27 cellular contexts compared by ENCODE assay signal in the genomic region with DNA sequence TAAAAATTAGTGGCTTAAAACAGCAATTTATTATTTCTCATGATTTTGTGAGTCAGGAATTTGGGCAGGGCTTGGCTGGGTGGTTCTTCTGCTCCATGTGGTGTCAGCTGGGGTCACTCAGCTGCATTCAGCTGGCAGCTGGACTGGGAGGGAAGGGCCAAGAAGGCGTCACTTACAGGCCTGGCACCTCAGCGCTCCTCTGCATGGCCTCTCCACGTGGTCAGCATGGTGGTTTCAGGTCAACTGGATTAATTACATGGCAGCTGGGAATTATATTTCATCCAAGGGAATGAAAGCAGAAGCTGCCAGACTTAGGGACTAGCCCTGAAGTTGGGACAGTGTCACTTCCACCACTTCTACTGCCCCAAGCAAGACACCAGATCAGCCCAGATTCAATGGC. TPM values are rescaled to one million over a fixed set of nuclear protein-coding genes. Genes with fewer than 3 reads are reported as not detected.
DNase-seq lines count a peak whose midpoint lies in the region; ATAC-seq, FAIRE-seq and TF ChIP-seq lines count a peak whose summit lies in the region.
"Had no signal": no experiment of that assay in that cellular context is flagged by ENCODE, and none has a peak within 500 bp of the region (broad histone marks: within the 10 kb centered on the region; RNA-seq: fewer than 3 reads in every experiment).

No MANE protein-coding gene starts in this region.

- peak; percentile 50 for DNase-seq in A172 (ENCODE audit: low spot score)
- DNase-seq in LHCN-M2 (ENCODE audit: low read depth), result peak; percentile 53
- no peak for DNase-seq in H1 (ENCODE audit: low read depth in 1 of 2, low spot score in 2 of 2)
- DNase-seq in psoas muscle, result peak in 1 of 2 donors; percentile 75
- no peak for DNase-seq in NK-92 treated with Interleukin-12 subunit alpha and Interleukin-12 subunit beta, amount 100 ng/mL, for 24 hours (lab: John Stamatoyannopoulos, UW)
- no peak for DNase-seq in brain microvascular endothelial cell
- DNase-seq in activated T-cell treated with anti-CD3 and anti-CD28 coated beads, Interleukin-2, amount 50 U/mL, for 72 hours, result no peak
- DNase-seq in SKM-1 treated with dmso at 0.1 percent for 144 hours (lab: John Stamatoyannopoulos, UW; ENCODE audit: unreplicated experiment), result no peak
- DNase-seq: 8988T, BE2C, COR-L47, DMS79 treated with DMSO at 0.1 percent for 48 hours, GM23248, HCEC 1CT, KG1, NCI-H1105, NCI-H146, NCI-H2029, NCI-H2171, NCI-H345, NCI-H524, NCI-H774, SJCRH30 had no signal

- no peaks in the 10 kb centered on the region for H3K79me2 ChIP-seq in H1 (ENCODE audit: control insufficient read depth in 1 of 2, insufficient read depth in 2 of 2, low read length in 2 of 2)

- peaks cover 3 to 5% of the 10 kb centered on the region in 2 experiments; a peak in 2 of 4 replicates for H3K9me3 ChIP-seq in H1 (ENCODE audit: insufficient read depth in 2 of 2, low read depth in 1 of 2, low read length in 1 of 2)
- peaks cover 15% of the 10 kb centered on the region for H3K9me3 ChIP-seq in psoas muscle
- H3K9me3 ChIP-seq: BE2C, SJCRH30 had no signal

- H3K9ac ChIP-seq in H1 (replicated peaks in 1 of 4; ENCODE audit: extremely low read depth in 1 of 4, low read depth in 3 of 4, low read length in 3 of 4), result no peak overlapping the region
- H3K9ac ChIP-seq: GM23248 had no signal

- WGBS in H1 (ENCODE audit: extremely low coverage in 1 of 2, insufficient coverage in 1 of 2, insufficient read length in 1 of 2, insufficient replicate concordance in 2 of 2, low coverage in 1 of 2, low lambda C conversion rate in 2 of 2, missing lambda C conversion rate in 1 of 2), 2 experiments, result 89% methylated on average over 3 of the region's 3 CpGs; no CpG with 5 or more reads in 1 of the 2 experiments
- WGBS in psoas muscle, 3 donors, result 17 to 35% (median 23%) methylated on average over 3 of the region's 3 CpGs

- H3K27me3 Mint-ChIP-seq in activated T-cell treated with anti-CD3 and anti-CD28 coated beads, Interleukin-2, amount 50 U/mL, for 72 hours (ENCODE audit: low read depth), result no peaks in the 10 kb centered on the region
- H3K27me3 Mint-ChIP-seq: CD4-positive, alpha-beta T cell had no signal

- POLR2A ChIA-PET in H1 (lab: Charles Lee; ENCODE audit: partially characterized antibody), result no interaction called here

- H3K27me3 ChIP-seq in H1 (replicated peaks in 1 of 4; ENCODE audit: control insufficient read depth in 3 of 4, extremely low read depth in 1 of 4, insufficient read depth in 3 of 4, low read length in 3 of 4) (no peaks in the 10 kb centered on the region), psoas muscle (ENCODE audit: insufficient read depth in 3 of 3, low read length in 2 of 3) (no peaks in the 10 kb centered on the region), brain microvascular endothelial cell (replicated peaks) (no peaks in the 10 kb centered on the region)
- H3K27me3 ChIP-seq: BE2C, SJCRH30 had no signal

- no peak overlapping the region for H2BK5ac ChIP-seq in H1 (ENCODE audit: low read depth, low read length)

- TF ChIP-seq RAD21 in H1 (IDR thresholded peaks at IDR 0.05 in 1 of 2, conservative IDR thresholded peaks at IDR 0.05 in 1 of 2; ENCODE audit: low read depth in 2 of 2, low read length in 2 of 2), result no peak

- no peaks in the 10 kb centered on the region for H3K36me3 ChIP-seq in H1 (ENCODE audit: control insufficient read depth in 2 of 4, insufficient read depth in 4 of 4, low read length in 3 of 4)
- no peaks in the 10 kb centered on the region for H3K36me3 ChIP-seq in psoas muscle (ENCODE audit: insufficient read depth in 1 of 2, low read depth in 1 of 2)
- H3K36me3 ChIP-seq in brain microvascular endothelial cell (replicated peaks), result no peaks in the 10 kb centered on the region
- H3K36me3 ChIP-seq: BE2C, SJCRH30 had no signal

- TF ChIP-seq POLR2A in H1 (IDR thresholded peaks at IDR 0.05; ENCODE audit: control extremely low read depth in 1 of 2, low read depth in 2 of 2, low read length in 2 of 2), result no peak

- no peak overlapping the region for H3K18ac ChIP-seq in H1 (ENCODE audit: extremely low read depth, low read length)

- no peak overlapping the region for H2BK20ac ChIP-seq in H1 (ENCODE audit: low read length)

- H3K4ac ChIP-seq in H1 (replicated peaks; ENCODE audit: insufficient read length, low read depth, low read length), result no peak overlapping the region

- no peak for TF ChIP-seq EP300 in H1 (IDR thresholded peaks at IDR 0.05; ENCODE audit: borderline replicate concordance in 1 of 2, low read depth in 2 of 2, low read length in 2 of 2)

- peak; percentile 14 to 85 (median 70) for ATAC-seq in psoas muscle
- ATAC-seq in activated T-cell treated with anti-CD3 and anti-CD28 coated beads, Interleukin-2, amount 50 U/mL, for 72 hours (replicated peaks in 1 of 2), result no peak
- ATAC-seq: Panc1 had no signal

- no peak overlapping the region for H4K5ac ChIP-seq in H1 (ENCODE audit: insufficient read length, low read depth, low read length)

- H4K20me1 ChIP-seq in H1 (replicated peaks in 1 of 2; ENCODE audit: control insufficient read depth in 1 of 2, insufficient read depth in 2 of 2, low read length in 2 of 2), result no peaks in the 10 kb centered on the region

- H3K27ac ChIP-seq in H1 (ENCODE audit: low read depth, low read length) (no peak overlapping the region), psoas muscle (peak overlapping the region; percentile 61), brain microvascular endothelial cell (no peak overlapping the region)
- H3K27ac ChIP-seq: GM23248, HL-60, SJCRH30 had no signal

- CTCF ChIA-PET in H1 (lab: Charles Lee; ENCODE audit: partially characterized antibody), result interaction anchor here (0.6 to 10.4 kb wide), 11 partner anchors 10 to 185 kb away, joined by 3 to 237 read pairs (median 4); no protein-coding TSS in a partner anchor

- H2BK15ac ChIP-seq in H1 (ENCODE audit: low read length), result no peak overlapping the region

- peaks cover 0 to 1% of the 10 kb centered on the region in 2 donors for H3K36me3 Mint-ChIP-seq in activated T-cell treated with anti-CD3 and anti-CD28 coated beads, Interleukin-2, amount 50 U/mL, for 72 hours (ENCODE audit: insufficient read depth in 2 of 2)

- H3K4me1 ChIP-seq in H1 (replicated peaks in 1 of 4; ENCODE audit: control insufficient read depth in 3 of 4, insufficient read depth in 4 of 4, low read length in 3 of 4), result peaks cover 0 to 12% (median 10%) of the 10 kb centered on the region in 4 experiments; a peak in 5 of 7 replicates
- peaks cover 4% of the 10 kb centered on the region for H3K4me1 ChIP-seq in psoas muscle

- peaks cover 22% of the 10 kb centered on the region for H3K4me1 Mint-ChIP-seq in activated T-cell treated with anti-CD3 and anti-CD28 coated beads, Interleukin-2, amount 50 U/mL, for 72 hours (ENCODE audit: low read depth)

- intact Hi-C loops in psoas muscle (cut with DNase I), result no loop called here

- H3K4me2 ChIP-seq in H1 (ENCODE audit: insufficient read depth in 1 of 2, low read depth in 2 of 2, low read length in 2 of 2), result no peak overlapping the region

- H2AFZ ChIP-seq in H1 (ENCODE audit: low read length), result no peak overlapping the region
- H2AFZ ChIP-seq: GM23248 had no signal

- H3K23ac ChIP-seq in H1 (ENCODE audit: insufficient read length), result no peak overlapping the region

- H3K4me3 Mint-ChIP-seq in activated T-cell treated with anti-CD3 and anti-CD28 coated beads, Interleukin-2, amount 50 U/mL, for 72 hours, result no peak overlapping the region
- H3K4me3 Mint-ChIP-seq: CD4-positive, alpha-beta T cell had no signal

- H3K23me2 ChIP-seq in H1 (ENCODE audit: low read depth, low read length), result no peaks in the 10 kb centered on the region; the same call in 1 of the 2 replicates

- no peak overlapping the region for H3K27ac Mint-ChIP-seq in activated T-cell treated with anti-CD3 and anti-CD28 coated beads, Interleukin-2, amount 50 U/mL, for 72 hours

- H2BK120ac ChIP-seq in H1 (replicated peaks; ENCODE audit: low read depth, low read length), result no peak overlapping the region

- FAIRE-seq in H1 (lab: Jason Lieb, UNC), result no peak
- FAIRE-seq: GM12891 had no signal

- H3K56ac ChIP-seq in H1 (replicated peaks; ENCODE audit: insufficient read length, low read depth, low read length), result no peak overlapping the region

- H3K79me1 ChIP-seq in H1 (ENCODE audit: low read depth, low read length), result no peaks in the 10 kb centered on the region

- no peak overlapping the region for H4K91ac ChIP-seq in H1 (replicated peaks; ENCODE audit: insufficient read length, low read length)

- no peak for TF ChIP-seq CTCF in H1 (IDR thresholded peaks at IDR 0.05; ENCODE audit: control extremely low read depth in 1 of 3, insufficient read depth in 1 of 3, low read depth in 1 of 3, low read length in 3 of 3)
- no peak for TF ChIP-seq CTCF in psoas muscle (IDR thresholded peaks at IDR 0.05)
- TF ChIP-seq CTCF in brain microvascular endothelial cell (IDR thresholded peaks at IDR 0.05; ENCODE audit: low read depth, low read length, missing control alignments), result no peak

- H3K4me3 ChIP-seq in H1 (ENCODE audit: extremely low read depth in 1 of 4, insufficient read depth in 2 of 4, low read depth in 3 of 4, low read length in 4 of 4) (no peak overlapping the region), psoas muscle (no peak overlapping the region), brain microvascular endothelial cell (ENCODE audit: low read depth, low read length) (no peak overlapping the region)
- H3K4me3 ChIP-seq: GM23248, SJCRH30 had no signal

- peaks cover 0 to 2% of the 10 kb centered on the region in 2 donors for H3K9me3 Mint-ChIP-seq in activated T-cell treated with anti-CD3 and anti-CD28 coated beads, Interleukin-2, amount 50 U/mL, for 72 hours
- H3K9me3 Mint-ChIP-seq: CD4-positive, alpha-beta T cell had no signal

- H4K8ac ChIP-seq in H1 (ENCODE audit: extremely low read depth, insufficient read depth, low read length), result no peak overlapping the region

- no peak overlapping the region for H2BK12ac ChIP-seq in H1 (ENCODE audit: low read depth, low read length)

- in situ Hi-C loops in brain microvascular endothelial cell (cut with HindIII; ENCODE audit: low pct_ligation_motif_present, low sequenced_read_pairs), result no loop called here

- H2AK5ac ChIP-seq in H1 (ENCODE audit: low read depth, low read length), result 0 out of 2 replicates have a peak overlapping the region, but pooled peaks have one; percentile 56

- H3K14ac ChIP-seq in H1 (ENCODE audit: insufficient read length), result no peak overlapping the region

RNA-seq across cellular contexts. Expression of a gene that starts 27.5 kb away (rescaled TPM):
- 20.8 and 24.7 TPM in 2 replicates for total RNA-seq in A172 (2014; rRNA removed; shearing (Covaris generic))
- total RNA-seq in LHCN-M2 (2014; rRNA removed), result 49.7 and 56.7 TPM in 2 replicates
- 16.9 TPM for polyA plus RNA-seq in LHCN-M2 (2012)
- 57.0 and 59.6 TPM in 2 replicates for total RNA-seq in H1 (2021; fragmentation: NEBNext Ultra II Directional; extraction: Animal tissue kit (Norgen Biotek cat#: 25700))
- polyA plus RNA-seq in H1 (2011; rRNA removed), result 18.8 and 32.1 TPM in 2 replicates
- 22.0 TPM for polyA plus RNA-seq in H1 (2011; cell fraction: cytosol; rRNA removed)
- 27.5 TPM for polyA plus RNA-seq in H1 (2011; cell fraction: nucleus; rRNA removed)
- 36.5 to 43.3 TPM (median 39.3 TPM) in 4 replicates for polyA plus RNA-seq in H1 (2012, experiment 1 of 2)
- polyA plus RNA-seq in H1 (2012, experiment 2 of 2), result 26.8 TPM
- polyA plus RNA-seq in H1 (2013, experiment 1 of 2), result 21.9 TPM
- 22.6 TPM for polyA plus RNA-seq in H1 (2013, experiment 2 of 2)
- polyA minus RNA-seq in H1 (2011; rRNA and poly(A)+ RNA removed), result 7.7 and 12.6 TPM in 2 replicates
- polyA minus RNA-seq in H1 (2011; cell fraction: cytosol; rRNA and poly(A)+ RNA removed), result 47.4 TPM
- polyA minus RNA-seq in H1 (2011; cell fraction: nucleus; rRNA and poly(A)+ RNA removed), result 25.9 TPM
- total RNA-seq in psoas muscle, result 10 to 100 TPM in 3 of 4 donors, 1 to 10 TPM in 1; 9.7 to 26.3 (median 21.7) TPM
- 1 to 10 TPM; 3.8 to 9.5 (median 4.4) TPM for polyA plus RNA-seq in psoas muscle
- total RNA-seq in activated T-cell treated with anti-CD3 and anti-CD28 coated beads, Interleukin-2, amount 50 U/mL, for 72 hours, result 10 to 100 TPM; 55.6 to 58.0 TPM

RNA-seq across cellular contexts. Expression of a gene that starts 42.1 kb away (rescaled TPM):
- 9.9 and 13.5 TPM in 2 replicates for total RNA-seq in A172 (2014; rRNA removed; shearing (Covaris generic))
- total RNA-seq in LHCN-M2 (2014; rRNA removed) (12.8 and 13.0 TPM in 2 replicates), psoas muscle (100 to 1,000 TPM in 3 of 4 donors, 10 to 100 TPM in 1; 83.8 to 133 (median 112) TPM)
- polyA plus RNA-seq in LHCN-M2 (2012), result 3.3 TPM
- 31.7 and 32.7 TPM in 2 replicates for total RNA-seq in H1 (2021; fragmentation: NEBNext Ultra II Directional; extraction: Animal tissue kit (Norgen Biotek cat#: 25700))
- polyA plus RNA-seq in H1 (2011; rRNA removed) (13.3 and 13.9 TPM in 2 replicates), psoas muscle (100 to 1,000 TPM in 1 of 3 donors, 10 to 100 TPM in 2; 23.1 to 116 (median 54.9) TPM)
- 19.8 TPM for polyA plus RNA-seq in H1 (2011; cell fraction: cytosol; rRNA removed)
- polyA plus RNA-seq in H1 (2011; cell fraction: nucleus; rRNA removed), result 14.3 TPM
- 12.0 to 17.1 TPM (median 16.7 TPM) in 4 replicates for polyA plus RNA-seq in H1 (2012, experiment 1 of 2)
- 2.0 TPM for polyA plus RNA-seq in H1 (2012, experiment 2 of 2)
- polyA plus RNA-seq in H1 (2013, experiment 1 of 2), result 15.9 TPM
- 15.4 TPM for polyA plus RNA-seq in H1 (2013, experiment 2 of 2)
- 41.1 and 42.1 TPM in 2 replicates for polyA minus RNA-seq in H1 (2011; rRNA and poly(A)+ RNA removed)
- polyA minus RNA-seq in H1 (2011; cell fraction: cytosol; rRNA and poly(A)+ RNA removed), result 17.5 TPM
- polyA minus RNA-seq in H1 (2011; cell fraction: nucleus; rRNA and poly(A)+ RNA removed), result 15.8 TPM
- total RNA-seq in activated T-cell treated with anti-CD3 and anti-CD28 coated beads, Interleukin-2, amount 50 U/mL, for 72 hours, result 1 to 10 TPM; 5.1 to 6.4 TPM

Comparison
In these comparisons a context has a peak if more than half of its experiments do, and no peak if none do; other contexts are left out.
1. DNase-seq: peak in A172 (single experiment) and LHCN-M2 (single experiment); none in H1 (0 of 2), NK-92 treated with Interleukin-12 subunit alpha and Interleukin-12 subunit beta, amount 100 ng/mL, for 24 hours (single experiment), brain microvascular endothelial cell (single experiment), activated T-cell treated with anti-CD3 and anti-CD28 coated beads, Interleukin-2, amount 50 U/mL, for 72 hours (0 of 2) and SKM-1 treated with dmso at 0.1 percent for 144 hours (single experiment).
2. ATAC-seq: peak in psoas muscle (4 of 4); none in activated T-cell treated with anti-CD3 and anti-CD28 coated beads, Interleukin-2, amount 50 U/mL, for 72 hours (0 of 2).